ENCODE assay signal across 17 cellular contexts in genomic region chr2:54259413-54260240, GRCh38. TPM values are rescaled to one million over a fixed set of nuclear protein-coding genes. Genes with fewer than 3 reads are reported as not detected.
A peak's percentile ranks its signal among the peaks of the same experiment; 100 is the strongest.
DNase-seq lines count a peak whose midpoint lies in the region; ATAC-seq, FAIRE-seq and TF ChIP-seq lines count a peak whose summit lies in the region.
"Had no signal": no experiment of that assay in that cellular context is flagged by ENCODE, and none has a peak within 500 bp of the region (broad histone marks: within the 10 kb centered on the region; RNA-seq: fewer than 3 reads in every experiment).

No MANE protein-coding gene starts in this region.

- H3K27me3 Mint-ChIP-seq in activated naive CD8-positive, alpha-beta T cell treated with anti-CD3 and anti-CD28 coated beads, Interleukin-2, amount 50 U/mL, for 24 hours, result no peaks in the 10 kb centered on the region
- no peaks in the 10 kb centered on the region for H3K27me3 Mint-ChIP-seq in activated CD4-positive, alpha-beta T cell treated with anti-CD3 and anti-CD28 coated beads, Interleukin-2, amount 10 ng/mL, durations not matched to agents 24 days and 14 days

- H3K4me3 ChIP-seq in OCI-LY7 (ENCODE audit: low read depth, low read length, poor library complexity, severe bottlenecking) (no peak overlapping the region), colonic mucosa (no peak overlapping the region)
- H3K4me3 ChIP-seq: esophagus muscularis mucosa, HAP-1, upper lobe of right lung had no signal

- H3K9me3 Mint-ChIP-seq in activated naive CD8-positive, alpha-beta T cell treated with anti-CD3 and anti-CD28 coated beads, Interleukin-2, amount 50 U/mL, for 24 hours, result peaks cover 7% of the 10 kb centered on the region
- peaks cover 4% of the 10 kb centered on the region for H3K9me3 Mint-ChIP-seq in activated CD4-positive, alpha-beta T cell treated with anti-CD3 and anti-CD28 coated beads, Interleukin-2, amount 10 ng/mL, durations not matched to agents 24 days and 14 days

- peak; percentile 60 for FAIRE-seq in GM12891 (lab: Jason Lieb, UNC)

- no peak for TF ChIP-seq POLR2A in GM12891 (IDR thresholded peaks at IDR 0.05; ENCODE audit: low read depth, low read length)

- no peak overlapping the region for H2AFZ ChIP-seq in OCI-LY7 (ENCODE audit: low read length)

- H3K4me2 ChIP-seq in OCI-LY7 (ENCODE audit: low read length), result no peak overlapping the region

- H3K4me1 ChIP-seq in OCI-LY7 (ENCODE audit: insufficient read depth, low read length, poor library complexity, severe bottlenecking), result no peaks in the 10 kb centered on the region
- no peaks in the 10 kb centered on the region for H3K4me1 ChIP-seq in colonic mucosa
- H3K4me1 ChIP-seq: HAP-1, upper lobe of right lung had no signal

- no peak overlapping the region for H3K9ac ChIP-seq in colonic mucosa (ENCODE audit: low read depth in 2 of 2, low read length in 2 of 2)

- H3K27ac ChIP-seq in OCI-LY7 (ENCODE audit: low read depth, low read length, poor library complexity, severe bottlenecking) (no peak overlapping the region), colonic mucosa (no peak overlapping the region)
- H3K27ac ChIP-seq: upper lobe of right lung had no signal

- POLR2A ChIA-PET in OCI-LY7 (lab: Charles Lee), result interaction anchor here (0.5 to 0.6 kb wide), 2 partner anchors 10 to 51 kb away, joined by 3 to 5 read pairs; no protein-coding TSS in a partner anchor

- peak; percentile 30 for DNase-seq in GM12891 (ENCODE audit: insufficient read length, low spot score)
- DNase-seq in activated naive CD8-positive, alpha-beta T cell treated with anti-CD3 and anti-CD28 coated beads, Interleukin-2, amount 50 U/mL, for 24 hours, result no peak
- DNase-seq in OCI-LY7 (ENCODE audit: low spot score), result no peak
- no peak for DNase-seq in colonic mucosa
- DNase-seq in activated CD4-positive, alpha-beta T cell treated with anti-CD3 and anti-CD28 coated beads, Interleukin-2, amount 10 ng/mL, durations not matched to agents 24 days and 14 days, result no peak
- DNase-seq: activated CD4-positive, alpha-beta T cell treated with anti-CD3 and anti-CD28 coated beads for 1 hour; activated T-cell treated with anti-CD3 and anti-CD28 coated beads, Interleukin-2, amount 50 U/mL, for 4 hours; cortex of kidney; NCI-H1048; OCI-M1; upper lobe of right lung had no signal

- no peaks in the 10 kb centered on the region for H3K9me2 ChIP-seq in OCI-LY7 (ENCODE audit: insufficient read depth, low read length)

- no peak overlapping the region for H3K27ac Mint-ChIP-seq in activated naive CD8-positive, alpha-beta T cell treated with anti-CD3 and anti-CD28 coated beads, Interleukin-2, amount 50 U/mL, for 24 hours
- H3K27ac Mint-ChIP-seq in activated CD4-positive, alpha-beta T cell treated with anti-CD3 and anti-CD28 coated beads, Interleukin-2, amount 10 ng/mL, durations not matched to agents 24 days and 14 days, result no peak overlapping the region

- intact Hi-C loops in OCI-LY7 (cut with micrococcal nuclease; ENCODE audit: unreplicated experiment), result no loop called here
- intact Hi-C loops in colonic mucosa (cut with DNase I), result no loop called here
- intact Hi-C loops in activated CD4-positive, alpha-beta T cell treated with anti-CD3 and anti-CD28 coated beads, Interleukin-2, amount 10 ng/mL, durations not matched to agents 24 days and 14 days (cut with micrococcal nuclease), result no loop called here

- BruUV-seq in OCI-LY7 (replicated peaks; lab: Mats Ljungman, UMichigan), result no TSS peak

- no peak overlapping the region for H3K4me3 Mint-ChIP-seq in activated naive CD8-positive, alpha-beta T cell treated with anti-CD3 and anti-CD28 coated beads, Interleukin-2, amount 50 U/mL, for 24 hours
- H3K4me3 Mint-ChIP-seq in activated CD4-positive, alpha-beta T cell treated with anti-CD3 and anti-CD28 coated beads, Interleukin-2, amount 10 ng/mL, durations not matched to agents 24 days and 14 days, result no peak overlapping the region
- H3K4me3 Mint-ChIP-seq: activated T-cell treated with anti-CD3 and anti-CD28 coated beads, Interleukin-2, amount 50 U/mL, for 4 hours had no signal

- CTCF ChIA-PET in OCI-LY7 (lab: Charles Lee; ENCODE audit: unreplicated experiment), result no interaction called here

- H3K36me3 ChIP-seq in OCI-LY7 (ENCODE audit: insufficient read depth, low read length) (no peaks in the 10 kb centered on the region), colonic mucosa (no peaks in the 10 kb centered on the region)
- H3K36me3 ChIP-seq: esophagus muscularis mucosa, HAP-1, upper lobe of right lung had no signal

- peaks cover 5% of the 10 kb centered on the region for H3K36me3 Mint-ChIP-seq in activated naive CD8-positive, alpha-beta T cell treated with anti-CD3 and anti-CD28 coated beads, Interleukin-2, amount 50 U/mL, for 24 hours (ENCODE audit: low read depth)
- H3K36me3 Mint-ChIP-seq in activated CD4-positive, alpha-beta T cell treated with anti-CD3 and anti-CD28 coated beads, Interleukin-2, amount 10 ng/mL, durations not matched to agents 24 days and 14 days (ENCODE audit: low read depth), result no peaks in the 10 kb centered on the region

- H4K20me1 ChIP-seq in OCI-LY7 (ENCODE audit: insufficient read depth, low read length), result no peaks in the 10 kb centered on the region

- no peaks in the 10 kb centered on the region for H3K79me2 ChIP-seq in OCI-LY7 (ENCODE audit: insufficient read depth, low read depth, low read length)

- no peaks in the 10 kb centered on the region; the same call in 1 of the 2 replicates for H3K9me3 ChIP-seq in OCI-LY7 (ENCODE audit: low read length)
- H3K9me3 ChIP-seq in colonic mucosa, result no peaks in the 10 kb centered on the region
- H3K9me3 ChIP-seq: esophagus muscularis mucosa, HAP-1, upper lobe of right lung had no signal

- ATAC-seq in GM19351 (IDR thresholded peaks at IDR 0.05; ENCODE audit: unreplicated experiment) (peak; percentile 94), HG02623 (IDR thresholded peaks at IDR 0.05; ENCODE audit: unreplicated experiment) (peak; percentile 74), HG03439 (IDR thresholded peaks at IDR 0.05; ENCODE audit: unreplicated experiment) (peak; percentile 85)
- ATAC-seq in activated naive CD8-positive, alpha-beta T cell treated with anti-CD3 and anti-CD28 coated beads, Interleukin-2, amount 50 U/mL, for 24 hours, result no peak
- ATAC-seq: activated T-cell treated with anti-CD3 and anti-CD28 coated beads, Interleukin-2, amount 50 U/mL, for 4 hours; upper lobe of right lung had no signal

- no peaks in the 10 kb centered on the region for H3K4me1 Mint-ChIP-seq in activated naive CD8-positive, alpha-beta T cell treated with anti-CD3 and anti-CD28 coated beads, Interleukin-2, amount 50 U/mL, for 24 hours
- no peaks in the 10 kb centered on the region for H3K4me1 Mint-ChIP-seq in activated CD4-positive, alpha-beta T cell treated with anti-CD3 and anti-CD28 coated beads, Interleukin-2, amount 10 ng/mL, durations not matched to agents 24 days and 14 days

- no peaks in the 10 kb centered on the region for H3K27me3 ChIP-seq in colonic mucosa
- H3K27me3 ChIP-seq: esophagus muscularis mucosa, upper lobe of right lung had no signal

- TF ChIP-seq CTCF in OCI-LY7 (conservative IDR thresholded peaks at IDR 0.05; ENCODE audit: low read length), result no peak
- no peak for TF ChIP-seq CTCF in colonic mucosa (IDR thresholded peaks at IDR 0.05)

TF ChIP-seq in GM12891, 5 proteins besides CTCF, POLR2A, EP300 and RAD21:
- no peak for TF ChIP-seq POLR2AphosphoS5 (IDR thresholded peaks at IDR 0.05; ENCODE audit: low read depth, low read length)
- TF ChIP-seq SPI1 (IDR thresholded peaks at IDR 0.05; ENCODE audit: low read depth, low read length), result peak; percentile 74

RNA-seq across cellular contexts. Expression of gene TSPYL6, which starts 3.6 kb away (rescaled TPM):
- polyA plus RNA-seq in GM12891 (2012; ENCODE audit: low read depth, missing spikeins), result not detected
- total RNA-seq in OCI-LY7 (2014; rRNA removed; shearing (Covaris generic)), result 0.05 TPM in 1 of 2 replicates, not detected in the other
- total RNA-seq in OCI-LY7 (2022), result not detected in 2 replicates
- total RNA-seq in colonic mucosa, result not detected
- not detected in 2 replicates for total RNA-seq in activated CD4-positive, alpha-beta T cell treated with anti-CD3 and anti-CD28 coated beads, Interleukin-2, amount 10 ng/mL, durations not matched to agents 24 days and 14 days
- total RNA-seq: activated T-cell treated with anti-CD3 and anti-CD28 coated beads, Interleukin-2, amount 50 U/mL, for 4 hours; esophagus muscularis mucosa; pulmonary artery endothelial cell; upper lobe of right lung had no signal
